8 cellular contexts compared by ENCODE assay signal in the genomic region with DNA sequence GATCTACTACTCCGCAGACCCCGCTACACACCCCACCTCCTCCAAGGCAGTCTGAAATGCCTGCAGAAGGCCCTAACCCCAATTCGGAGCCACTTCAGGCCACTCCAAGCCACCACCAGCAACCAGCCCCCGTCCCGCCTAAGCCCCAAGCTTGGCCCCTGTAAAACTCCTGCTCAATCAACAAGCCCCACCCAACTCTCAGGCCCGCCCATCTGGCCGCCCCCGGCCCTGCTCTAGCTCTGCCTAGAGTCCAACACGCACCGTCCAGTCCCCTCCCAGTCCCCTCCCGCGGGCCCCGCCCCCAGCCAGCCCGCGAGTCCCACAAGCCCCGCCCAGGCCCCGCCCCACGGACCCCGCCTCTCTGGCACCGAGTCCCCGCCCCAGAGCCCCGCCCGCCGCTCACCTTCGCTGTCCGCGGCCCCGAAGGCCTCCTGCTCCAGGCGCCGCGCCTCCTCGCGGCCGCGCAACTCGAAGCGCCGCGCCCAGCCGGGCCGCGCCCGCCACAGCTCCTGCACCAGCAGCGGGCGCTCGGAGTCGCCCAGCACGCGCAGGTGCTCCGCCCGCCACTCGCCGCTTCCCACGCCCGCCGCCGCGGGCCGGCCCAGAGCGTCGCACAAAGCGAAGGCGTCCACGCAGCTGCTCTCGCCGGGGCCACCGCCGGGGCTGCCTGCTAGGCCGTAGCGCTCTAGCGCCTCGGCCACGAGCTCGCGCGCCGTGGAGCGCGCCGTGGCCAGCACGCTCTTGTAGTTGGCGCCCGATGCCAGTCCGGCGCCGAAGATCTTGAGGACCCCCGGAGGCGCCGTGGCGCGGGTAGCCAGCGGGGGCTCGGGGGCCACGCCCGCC. TPM values are rescaled to one million over a fixed set of nuclear protein-coding genes. Genes with fewer than 3 reads are reported as not detected.
A peak's percentile ranks its signal among the peaks of the same experiment; 100 is the strongest.
DNase-seq lines count a peak whose midpoint lies in the region; ATAC-seq, FAIRE-seq and TF ChIP-seq lines count a peak whose summit lies in the region.

No MANE protein-coding gene starts in this region.

- peak; percentile 98 for DNase-seq in GM12891 (ENCODE audit: insufficient read length, low spot score)
- peak; percentile 85 for DNase-seq in NCI-H2196 treated with DMSO at 0.1 percent for 48 hours (lab: John Stamatoyannopoulos, UW; ENCODE audit: unreplicated experiment)
- peak; percentile 85 to 90 (median 86) for DNase-seq in activated CD4-positive, CD25-positive, alpha-beta regulatory T cell (lab: John Stamatoyannopoulos, UW)
- peak; percentile 83 for DNase-seq in central memory CD4-positive, alpha-beta T cell
- DNase-seq in islet precursor cell: peak; percentile 99
- peak; percentile 97 for DNase-seq in spleen

- ATAC-seq in HG03066 (IDR thresholded peaks at IDR 0.05; ENCODE audit: low read depth, unreplicated experiment) (peak; percentile 74), HG03025 (IDR thresholded peaks at IDR 0.05; ENCODE audit: low FRiP score, unreplicated experiment) (no peak)

- peak in 6 of 11 experiments; percentile 50 to 68 (median 56) for TF ChIP-seq CTCF in spleen (IDR thresholded peaks at IDR 0.05 in 8 of 11, conservative IDR thresholded peaks at IDR 0.05 in 3 of 11)

- peaks cover 0 to 55% (median 28%) of the 10 kb centered on the region in 6 donors for H3K4me1 ChIP-seq in spleen

- WGBS in spleen, 5 donors: 2 to 3% (median 2%) methylated on average over 53 to 95 of the region's 95 CpGs

- peaks cover 0 to 18% (median 0%) of the 10 kb centered on the region in 6 donors for H3K36me3 ChIP-seq in spleen

- FAIRE-seq in GM12891 (lab: Jason Lieb, UNC): peak; percentile 64

- H3K27ac ChIP-seq in spleen: peak overlapping the region; percentile 66 to 85 (median 81)

- no peak for TF ChIP-seq POLR2A in GM12891 (IDR thresholded peaks at IDR 0.05; ENCODE audit: low read depth, low read length)
- TF ChIP-seq POLR2A in spleen (IDR thresholded peaks at IDR 0.05): peak in 1 of 3 donors; percentile 29

- H3K9me3 ChIP-seq in spleen: no peaks in the 10 kb centered on the region

- intact Hi-C loops in spleen (cut with DNase I; ENCODE audit: low total_unique reads): no loop called here

- H3K4me3 ChIP-seq in spleen: peak overlapping the region; percentile 50 to 83 (median 62)

- peaks cover 0 to 27% (median 20%) of the 10 kb centered on the region in 7 donors for H3K27me3 ChIP-seq in spleen (replicated peaks in 1 of 7)

TF ChIP-seq in GM12891, 5 proteins besides CTCF, POLR2A, EP300 and RAD21:
- TF ChIP-seq SPI1 (IDR thresholded peaks at IDR 0.05; ENCODE audit: low read depth, low read length) (no peak), PAX5 (IDR thresholded peaks at IDR 0.05; ENCODE audit: insufficient read depth, low read length, severe bottlenecking) (no peak), TAF1 (IDR thresholded peaks at IDR 0.05; ENCODE audit: low read depth, low read length) (no peak), POLR2AphosphoS5 (IDR thresholded peaks at IDR 0.05; ENCODE audit: low read depth, low read length) (no peak), POU2F2 (IDR thresholded peaks at IDR 0.05; ENCODE audit: low read depth, low read length) (no peak)

RNA-seq across cellular contexts. Expression of a gene that starts 1.6 kb away (rescaled TPM):
- not detected for polyA plus RNA-seq in GM12891 (2012; ENCODE audit: low read depth, missing spikeins)
- 10 to 100 TPM; 30.3 to 78.1 (median 39.8) TPM for total RNA-seq in spleen
- 10 to 100 TPM; 15.1 to 62.8 (median 42.1) TPM for polyA plus RNA-seq in spleen

RNA-seq across cellular contexts. Expression of a gene that starts 7.9 kb away (rescaled TPM):
- polyA plus RNA-seq in GM12891 (2012; ENCODE audit: low read depth, missing spikeins): not detected
- total RNA-seq in spleen: 1 to 10 TPM in 5 of 7 donors, under 1 TPM in 1, not detected in 1; 0.84 to 5.3 (median 1.8) TPM
- polyA plus RNA-seq in spleen: 1 to 10 TPM in 1 of 3 donors, under 1 TPM in 2; 0.26 to 1.0 (median 0.50) TPM

RNA-seq across cellular contexts. Expression of a gene that starts 13.7 kb away (rescaled TPM):
- polyA plus RNA-seq in GM12891 (2012; ENCODE audit: low read depth, missing spikeins): not detected
- total RNA-seq in spleen: 10 to 100 TPM in 4 of 7 donors, 1 to 10 TPM in 3; 5.6 to 22.9 (median 10.0) TPM
- polyA plus RNA-seq in spleen: 1 to 10 TPM; 1.0 to 6.5 (median 2.7) TPM

RNA-seq across cellular contexts. Expression of a gene that starts 16.5 kb away (rescaled TPM):
- polyA plus RNA-seq in GM12891 (2012; ENCODE audit: low read depth, missing spikeins): not detected
- total RNA-seq in spleen: not detected
- not detected for polyA plus RNA-seq in spleen

RNA-seq across cellular contexts. Expression of a gene that starts 19.3 kb away (rescaled TPM):
- polyA plus RNA-seq in GM12891 (2012; ENCODE audit: low read depth, missing spikeins): 0.17 TPM
- 10 to 100 TPM in 1 of 7 donors, 1 to 10 TPM in 6; 3.1 to 10.3 (median 4.0) TPM for total RNA-seq in spleen
- polyA plus RNA-seq in spleen: 10 to 100 TPM in 1 of 3 donors, 1 to 10 TPM in 1, under 1 TPM in 1; 0.93 to 10.7 (median 3.6) TPM
